1 cellular context compared by ENCODE assay signal in genomic region chr12:30417697-30418231, GRCh38.
TF ChIP-seq lines count a peak whose summit lies in the region.

No MANE protein-coding gene starts in this region.

TF ChIP-seq in HEK293, 187 proteins besides CTCF, POLR2A, EP300 and RAD21 (continued from another document and continues in another):
- TF ChIP-seq, protein P1, sequence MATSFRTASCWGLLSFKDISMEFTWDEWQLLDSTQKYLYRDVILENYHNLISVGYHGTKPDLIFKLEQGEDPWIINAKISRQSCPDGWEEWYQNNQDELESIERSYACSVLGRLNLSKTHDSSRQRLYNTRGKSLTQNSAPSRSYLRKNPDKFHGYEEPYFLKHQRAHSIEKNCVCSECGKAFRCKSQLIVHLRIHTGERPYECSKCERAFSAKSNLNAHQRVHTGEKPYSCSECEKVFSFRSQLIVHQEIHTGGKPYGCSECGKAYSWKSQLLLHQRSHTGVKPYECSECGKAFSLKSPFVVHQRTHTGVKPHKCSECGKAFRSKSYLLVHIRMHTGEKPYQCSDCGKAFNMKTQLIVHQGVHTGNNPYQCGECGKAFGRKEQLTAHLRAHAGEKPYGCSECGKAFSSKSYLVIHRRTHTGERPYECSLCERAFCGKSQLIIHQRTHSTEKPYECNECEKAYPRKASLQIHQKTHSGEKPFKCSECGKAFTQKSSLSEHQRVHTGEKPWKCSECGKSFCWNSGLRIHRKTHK (tag by site-specific recombination; IDR thresholded peaks at IDR 0.05), result no peak
- TF ChIP-seq IKZF3 (tag by site-specific recombination; IDR thresholded peaks at IDR 0.05) (no peak), ZNF560 (tag by site-specific recombination; IDR thresholded peaks at IDR 0.05; ENCODE audit: borderline replicate concordance) (no peak), ZNF664 (tag by site-specific recombination; IDR thresholded peaks at IDR 0.05) (no peak), ZNF514 (tag by site-specific recombination; IDR thresholded peaks at IDR 0.05) (no peak), PRDM1 (tag by site-specific recombination; IDR thresholded peaks at IDR 0.05) (peak; percentile 80), ZBTB21 (tag by site-specific recombination; IDR thresholded peaks at IDR 0.05) (peak; percentile 84), ZBTB26 (tag by site-specific recombination; optimal IDR thresholded peaks at IDR 0.05) (no peak), ZNF629 (tag by site-specific recombination; IDR thresholded peaks at IDR 0.05) (peak; percentile 91), ZNF146 (tag by site-specific recombination; IDR thresholded peaks at IDR 0.05) (no peak), ZSCAN23 (tag by site-specific recombination; IDR thresholded peaks at IDR 0.05) (no peak), ZNF169 (tag by site-specific recombination; IDR thresholded peaks at IDR 0.05) (no peak), YY1 (tag by site-specific recombination; IDR thresholded peaks at IDR 0.05) (no peak), ZNF311 (tag by site-specific recombination; IDR thresholded peaks at IDR 0.05; ENCODE audit: borderline replicate concordance) (no peak), ZBTB17 (tag by site-specific recombination; IDR thresholded peaks at IDR 0.05) (0 out of 2 replicates have a peak, but pooled peaks have one; percentile 30), ZNF148 (tag by site-specific recombination; IDR thresholded peaks at IDR 0.05; ENCODE audit: borderline replicate concordance) (no peak), ZNF48 (tag by site-specific recombination; IDR thresholded peaks at IDR 0.05) (no peak), MYNN (tag by site-specific recombination; IDR thresholded peaks at IDR 0.05; ENCODE audit: borderline replicate concordance) (no peak), ZNF501 (tag by site-specific recombination; IDR thresholded peaks at IDR 0.05) (no peak), KLF16 (tag by site-specific recombination; IDR thresholded peaks at IDR 0.05) (no peak), ZNF280D (tag by site-specific recombination; IDR thresholded peaks at IDR 0.05) (no peak), ZNF239 (tag by site-specific recombination; IDR thresholded peaks at IDR 0.05) (no peak), ZNF777 (tag by site-specific recombination; IDR thresholded peaks at IDR 0.05; ENCODE audit: borderline replicate concordance) (no peak), EGR2 (tag by site-specific recombination; IDR thresholded peaks at IDR 0.05; ENCODE audit: low read depth) (no peak), ZNF426 (tag by site-specific recombination; IDR thresholded peaks at IDR 0.05) (no peak), ZFHX2 (tag by site-specific recombination; conservative IDR thresholded peaks at IDR 0.05) (no peak), ZNF692 (tag by site-specific recombination; IDR thresholded peaks at IDR 0.05) (no peak), ZNF391 (tag by site-specific recombination; IDR thresholded peaks at IDR 0.05; ENCODE audit: borderline replicate concordance, low read depth) (no peak), ZNF639 (tag by site-specific recombination; IDR thresholded peaks at IDR 0.05) (no peak), BCL11A (tag by site-specific recombination; IDR thresholded peaks at IDR 0.05; ENCODE audit: low read depth) (no peak), ZNF449 (tag by site-specific recombination; IDR thresholded peaks at IDR 0.05) (no peak), SCRT1 (tag by site-specific recombination; IDR thresholded peaks at IDR 0.05; ENCODE audit: borderline replicate concordance) (no peak), ZNF132 (tag by site-specific recombination; IDR thresholded peaks at IDR 0.05; ENCODE audit: borderline replicate concordance) (no peak), GLIS1 (tag by site-specific recombination; IDR thresholded peaks at IDR 0.05) (no peak), ZEB2 (tag by site-specific recombination; IDR thresholded peaks at IDR 0.05) (peak; percentile 53; the same call in 1 of the 2 replicates), SALL2 (tag by site-specific recombination; IDR thresholded peaks at IDR 0.05; ENCODE audit: borderline replicate concordance) (no peak), FEZF1 (tag by site-specific recombination; IDR thresholded peaks at IDR 0.05) (no peak), ZNF843 (tag by site-specific recombination; IDR thresholded peaks at IDR 0.05) (no peak), ZNF600 (tag by site-specific recombination; IDR thresholded peaks at IDR 0.05) (no peak), SP2 (tag by site-specific recombination; IDR thresholded peaks at IDR 0.05) (no peak), ZFP37 (tag by site-specific recombination; IDR thresholded peaks at IDR 0.05) (0 out of 2 replicates have a peak, but pooled peaks have one; percentile 43), ZSCAN30 (tag by site-specific recombination; IDR thresholded peaks at IDR 0.05) (no peak), ZNF398 (tag by site-specific recombination; IDR thresholded peaks at IDR 0.05) (peak; percentile 65), ZNF555 (tag by site-specific recombination; conservative IDR thresholded peaks at IDR 0.05) (no peak), ZNF571 (tag by site-specific recombination; IDR thresholded peaks at IDR 0.05) (no peak), ZNF785 (tag by site-specific recombination; IDR thresholded peaks at IDR 0.05) (no peak), KLF10 (tag by site-specific recombination; IDR thresholded peaks at IDR 0.05) (no peak), ZNF202 (tag by site-specific recombination; IDR thresholded peaks at IDR 0.05; ENCODE audit: borderline replicate concordance) (no peak), TRIM28 (IDR thresholded peaks at IDR 0.05; ENCODE audit: borderline replicate concordance, low read length) (no peak)
- TF ChIP-seq, protein P2, sequence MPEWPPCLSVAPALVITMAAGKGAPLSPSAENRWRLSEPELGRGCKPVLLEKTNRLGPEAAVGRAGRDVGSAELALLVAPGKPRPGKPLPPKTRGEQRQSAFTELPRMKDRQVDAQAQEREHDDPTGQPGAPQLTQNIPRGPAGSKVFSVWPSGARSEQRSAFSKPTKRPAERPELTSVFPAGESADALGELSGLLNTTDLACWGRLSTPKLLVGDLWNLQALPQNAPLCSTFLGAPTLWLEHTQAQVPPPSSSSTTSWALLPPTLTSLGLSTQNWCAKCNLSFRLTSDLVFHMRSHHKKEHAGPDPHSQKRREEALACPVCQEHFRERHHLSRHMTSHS (tag by site-specific recombination; IDR thresholded peaks at IDR 0.05), result no peak
- TF ChIP-seq, protein P3, sequence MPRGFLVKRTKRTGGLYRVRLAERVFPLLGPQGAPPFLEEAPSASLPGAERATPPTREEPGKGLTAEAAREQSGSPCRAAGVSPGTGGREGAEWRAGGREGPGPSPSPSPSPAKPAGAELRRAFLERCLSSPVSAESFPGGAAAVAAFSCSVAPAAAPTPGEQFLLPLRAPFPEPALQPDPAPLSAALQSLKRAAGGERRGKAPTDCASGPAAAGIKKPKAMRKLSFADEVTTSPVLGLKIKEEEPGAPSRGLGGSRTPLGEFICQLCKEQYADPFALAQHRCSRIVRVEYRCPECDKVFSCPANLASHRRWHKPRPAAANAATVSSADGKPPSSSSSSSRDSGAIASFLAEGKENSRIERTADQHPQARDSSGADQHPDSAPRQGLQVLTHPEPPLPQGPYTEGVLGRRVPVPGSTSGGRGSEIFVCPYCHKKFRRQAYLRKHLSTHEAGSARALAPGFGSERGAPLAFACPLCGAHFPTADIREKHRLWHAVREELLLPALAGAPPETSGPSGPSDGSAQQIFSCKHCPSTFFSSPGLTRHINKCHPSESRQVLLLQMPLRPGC (tag by site-specific recombination; IDR thresholded peaks at IDR 0.05), result 0 out of 2 replicates have a peak, but pooled peaks have one; percentile 45
